Comparison of ENCODE assay signal across 13 cellular contexts in genomic region chr1:241749041-241749798, GRCh38.
DNase-seq lines count a peak whose midpoint lies in the region; ATAC-seq and TF ChIP-seq lines count a peak whose summit lies in the region.
"Had no signal": no experiment of that assay in that cellular context is flagged by ENCODE, and none has a peak within 500 bp of the region (broad histone marks: within the 10 kb centered on the region; RNA-seq: fewer than 3 reads in every experiment).

No MANE protein-coding gene starts in this region.

- H3K4me3 Mint-ChIP-seq in nephron progenitor cell = no peak overlapping the region

- no peak for TF ChIP-seq CTCF in nephron progenitor cell (IDR thresholded peaks at IDR 0.05)

- no peaks in the 10 kb centered on the region for H3K27me3 Mint-ChIP-seq in nephron progenitor cell (ENCODE audit: low read depth, poor library complexity)

- ATAC-seq in HG03159 (IDR thresholded peaks at IDR 0.05; ENCODE audit: unreplicated experiment) = no peak

- H3K36me3 Mint-ChIP-seq in nephron progenitor cell (ENCODE audit: low read depth) = no peaks in the 10 kb centered on the region

- peaks cover 11% of the 10 kb centered on the region for H3K9me3 Mint-ChIP-seq in nephron progenitor cell

- H3K27ac Mint-ChIP-seq in nephron progenitor cell = no peak overlapping the region

- peak overlapping the region; percentile 46 for H3K27ac ChIP-seq in temporal lobe (ENCODE audit: low read depth, low read length)
- H3K27ac ChIP-seq: right atrium auricular region had no signal

- DNase-seq in HPDE6-E6E7 (ENCODE audit: extremely low spot score) (peak; percentile 9), astrocyte of the hippocampus (ENCODE audit: low read depth, low spot score) (peak; percentile 2), inferior parietal cortex (ENCODE audit: extremely low spot score) (peak; percentile 45), nephron progenitor cell (no peak), cerebellum (ENCODE audit: low spot score) (no peak)
- DNase-seq: activated CD4-positive, CD25-positive, alpha-beta regulatory T cell treated with anti-CD3 and anti-CD28 coated beads, Interleukin-2, amount 50 U/mL, for 72 hours; mesendoderm; NCI-H1048; NCI-H510A treated with DMSO at 0.1 percent for 48 hours; SK-N-SH had no signal

- peaks cover 5% of the 10 kb centered on the region for H3K4me1 Mint-ChIP-seq in nephron progenitor cell

Comparison
In these comparisons a context has a peak if more than half of its experiments do, and no peak if none do; other contexts are left out.
1. DNase-seq: peak in HPDE6-E6E7 (single experiment), astrocyte of the hippocampus (single experiment) and inferior parietal cortex (single experiment); none in nephron progenitor cell (single experiment) and cerebellum (single experiment).